17 cellular contexts compared by ENCODE assay signal in genomic region chr6:148750826-148751225, GRCh38. TPM values are rescaled to one million over a fixed set of nuclear protein-coding genes. Genes with fewer than 3 reads are reported as not detected.
DNase-seq lines count a peak whose midpoint lies in the region; ATAC-seq and TF ChIP-seq lines count a peak whose summit lies in the region.
"Had no signal": no experiment of that assay in that cellular context is flagged by ENCODE, and none has a peak within 500 bp of the region (broad histone marks: within the 10 kb centered on the region; RNA-seq: fewer than 3 reads in every experiment).

No MANE protein-coding gene starts in this region.

- DNase-seq in left ventricle myocardium superior (peak; percentile 56), left cardiac atrium (no peak), body of pancreas (peak; percentile 52 to 83 (median 68)), iris pigment epithelial cell (ENCODE audit: low read depth) (peak; percentile 60), upper lobe of right lung (peak; percentile 72), NOMO-1 treated with dmso at 0.1 percent for 144 hours (lab: John Stamatoyannopoulos, UW; ENCODE audit: unreplicated experiment) (no peak), dedifferentiated amniotic fluid mesenchymal stem cell (ENCODE audit: extremely low spot score) (no peak), NCI-H1436 (lab: John Stamatoyannopoulos, UW) (no peak)
- DNase-seq: CD8-positive, alpha-beta memory T cell; erythroblast; NCI-H1092 treated with DMSO at 0.1 percent for 48 hours; NCI-H2081 treated with DMSO at 0.1 percent for 48 hours; NCI-H524 treated with DMSO at 0.1 percent for 48 hours; small intestine; stimulated activated naive CD4-positive, alpha-beta T cell treated with Interleukin-2 at 50 U/mL for 16 hours; SW 1271 had no signal

- 71 to 73% methylated on average over 8 of the region's 8 CpGs for WGBS in body of pancreas, 2 donors

- intact Hi-C loops in left ventricle myocardium superior (cut with micrococcal nuclease) (no loop called here), left cardiac atrium (cut with DNase I) (no loop called here), body of pancreas (cut with DNase I) (loop anchor here (10.0 kb wide), 1 partner anchor 194 kb away; no protein-coding TSS in a partner anchor), upper lobe of right lung (cut with DNase I) (no loop called here)

- no peak overlapping the region for H3K4me3 ChIP-seq in body of pancreas
- H3K4me3 ChIP-seq in upper lobe of right lung, result no peak overlapping the region

- H3K27ac ChIP-seq in body of pancreas (no peak overlapping the region), upper lobe of right lung (no peak overlapping the region)

- H3K36me3 ChIP-seq in body of pancreas (replicated peaks in 1 of 2; ENCODE audit: insufficient read depth in 1 of 2, low read depth in 2 of 2) (no peaks in the 10 kb centered on the region), upper lobe of right lung (no peaks in the 10 kb centered on the region)

- ATAC-seq in left ventricle myocardium superior (no peak), left cardiac atrium (no peak), body of pancreas (no peak), upper lobe of right lung (no peak)
- ATAC-seq: activated naive CD4-positive, alpha-beta T cell treated with anti-CD3 and anti-CD28 coated beads, Interleukin-2, amount 50 U/mL, for 72 hours had no signal

- TF ChIP-seq POLR2A in body of pancreas (IDR thresholded peaks at IDR 0.05), result no peak

- H3K27me3 ChIP-seq in body of pancreas, result no peaks in the 10 kb centered on the region
- no peaks in the 10 kb centered on the region for H3K27me3 ChIP-seq in upper lobe of right lung

- H3K4me1 ChIP-seq in body of pancreas (peaks cover 22% of the 10 kb centered on the region), upper lobe of right lung (peaks cover 5% of the 10 kb centered on the region)

- no peaks in the 10 kb centered on the region for H3K9me3 ChIP-seq in body of pancreas
- no peaks in the 10 kb centered on the region for H3K9me3 ChIP-seq in upper lobe of right lung

- TF ChIP-seq CTCF in body of pancreas (IDR thresholded peaks at IDR 0.05) (no peak), upper lobe of right lung (IDR thresholded peaks at IDR 0.05) (no peak)

RNA-seq across cellular contexts. Expression of gene UST, which starts 4.0 kb away (rescaled TPM):
- 3.4 TPM for total RNA-seq in left ventricle myocardium superior
- total RNA-seq in left cardiac atrium, result 1 to 10 TPM; 3.5 to 6.5 TPM
- 10 to 100 TPM; 11.4 to 28.3 TPM for total RNA-seq in body of pancreas
- 11.8 TPM for total RNA-seq in upper lobe of right lung

Comparison
In these comparisons a context has a peak if more than half of its experiments do, and no peak if none do; other contexts are left out.
1. DNase-seq: peak in left ventricle myocardium superior (single experiment), body of pancreas (4 of 4), iris pigment epithelial cell (single experiment) and upper lobe of right lung (single experiment); none in left cardiac atrium (single experiment), NOMO-1 treated with dmso at 0.1 percent for 144 hours (single experiment), dedifferentiated amniotic fluid mesenchymal stem cell (single experiment) and NCI-H1436 (single experiment).